2 cellular contexts compared by ENCODE assay signal in genomic region chrX:16290997-16291396, GRCh38.
A peak's percentile ranks its signal among the peaks of the same experiment; 100 is the strongest.
TF ChIP-seq lines count a peak whose summit lies in the region.

No MANE protein-coding gene starts in this region.

TF ChIP-seq in IMR-90, 13 proteins besides CTCF, POLR2A, EP300 and RAD21:
- TF ChIP-seq CEBPB (IDR thresholded peaks at IDR 0.05; ENCODE audit: low read depth, low read length) (peak; percentile 65), SMC3 (IDR thresholded peaks at IDR 0.05; ENCODE audit: low read depth, low read length) (no peak)

TF ChIP-seq in K562, 482 proteins besides CTCF, POLR2A, EP300 and RAD21:
- TF ChIP-seq CEBPG (CRISPR knock-in tag; IDR thresholded peaks at IDR 0.05): no peak
- peak; percentile 10 to 55; a peak in 2 of 4 replicates for TF ChIP-seq CEBPG (tag; conservative IDR thresholded peaks at IDR 0.05 in 1 of 2, IDR thresholded peaks at IDR 0.05 in 1 of 2)
- TF ChIP-seq ATF3 (IDR thresholded peaks at IDR 0.05): peak; percentile 23; the same call in 1 of the 2 replicates
- no peak for TF ChIP-seq ATF3 (CRISPR knock-in tag; conservative IDR thresholded peaks at IDR 0.05)
- no peak for TF ChIP-seq TOE1 (IDR thresholded peaks at IDR 0.05; ENCODE audit: borderline replicate concordance)
- no peak for TF ChIP-seq TOE1 (CRISPR knock-in tag; IDR thresholded peaks at IDR 0.05; ENCODE audit: borderline replicate concordance, low read depth)
- no peak for TF ChIP-seq CBX2 (IDR thresholded peaks at IDR 0.05; ENCODE audit: insufficient read depth, low read length, poor library complexity, severe bottlenecking)
